In genomic region chr3:52253314-52254260, GRCh38 we compare ENCODE assay signal across 8 cellular contexts.
DNase-seq lines count a peak whose midpoint lies in the region; ATAC-seq and TF ChIP-seq lines count a peak whose summit lies in the region.

No MANE protein-coding gene starts in this region.

- H3K27ac ChIP-seq in SU-DHL-6 (ENCODE audit: low read depth, low read length): peak overlapping the region; percentile 71

- peak overlapping the region; percentile 35 for H3K4me2 ChIP-seq in SU-DHL-6 (ENCODE audit: low read depth, low read length, poor library complexity, severe bottlenecking)

- no peaks in the 10 kb centered on the region for H3K27me3 Mint-ChIP-seq in memory B cell
- no peaks in the 10 kb centered on the region for H3K27me3 Mint-ChIP-seq in stimulated activated memory B cell treated with anti-CD40 and anti-IgM and Interleukin-4, amounts not matched to agents 10 μg/mL and 1 μg/mL and 100 μg/mL, for 72 hours

- TF ChIP-seq CTCF in SU-DHL-6 (IDR thresholded peaks at IDR 0.05; ENCODE audit: insufficient read depth, low read length, poor library complexity, severe bottlenecking): no peak

- no peak overlapping the region for H3K4me3 ChIP-seq in SU-DHL-6 (ENCODE audit: insufficient read depth, low read length, poor library complexity, severe bottlenecking)

- peaks cover 3% of the 10 kb centered on the region for H3K79me2 ChIP-seq in SU-DHL-6 (ENCODE audit: insufficient read depth, low read length)

- H3K9ac ChIP-seq in SU-DHL-6 (ENCODE audit: low read length): peak overlapping the region; percentile 26; the same call in 1 of the 2 replicates

- no peak overlapping the region for H2AFZ ChIP-seq in SU-DHL-6 (ENCODE audit: low read depth, low read length, severe bottlenecking)

- ATAC-seq in GM18907 (IDR thresholded peaks at IDR 0.05; ENCODE audit: unreplicated experiment): peak; percentile 87
- ATAC-seq in HG03066 (IDR thresholded peaks at IDR 0.05; ENCODE audit: low read depth, unreplicated experiment): peak; percentile 95
- peak; percentile 98 for ATAC-seq in memory B cell (ENCODE audit: low read depth)
- ATAC-seq in stimulated activated memory B cell treated with anti-CD40 and anti-IgM and Interleukin-4, amounts not matched to agents 10 μg/mL and 1 μg/mL and 100 μg/mL, for 72 hours: peak; percentile 99

- peak overlapping the region; percentile 81 for H3K4me3 Mint-ChIP-seq in memory B cell
- peak overlapping the region; percentile 67 for H3K4me3 Mint-ChIP-seq in stimulated activated memory B cell treated with anti-CD40 and anti-IgM and Interleukin-4, amounts not matched to agents 10 μg/mL and 1 μg/mL and 100 μg/mL, for 72 hours

- H3K9me2 ChIP-seq in SU-DHL-6 (replicated peaks; ENCODE audit: insufficient read depth, low read length): no peaks in the 10 kb centered on the region

- H3K27ac Mint-ChIP-seq in memory B cell: peak overlapping the region; percentile 89
- H3K27ac Mint-ChIP-seq in stimulated activated memory B cell treated with anti-CD40 and anti-IgM and Interleukin-4, amounts not matched to agents 10 μg/mL and 1 μg/mL and 100 μg/mL, for 72 hours: peak overlapping the region; percentile 80

- no peaks in the 10 kb centered on the region for H3K9me3 Mint-ChIP-seq in memory B cell
- no peaks in the 10 kb centered on the region for H3K9me3 Mint-ChIP-seq in stimulated activated memory B cell treated with anti-CD40 and anti-IgM and Interleukin-4, amounts not matched to agents 10 μg/mL and 1 μg/mL and 100 μg/mL, for 72 hours

- H3K4me1 Mint-ChIP-seq in memory B cell: peaks cover 17% of the 10 kb centered on the region
- peaks cover 53% of the 10 kb centered on the region for H3K4me1 Mint-ChIP-seq in stimulated activated memory B cell treated with anti-CD40 and anti-IgM and Interleukin-4, amounts not matched to agents 10 μg/mL and 1 μg/mL and 100 μg/mL, for 72 hours

- peaks cover 24% of the 10 kb centered on the region for H3K36me3 Mint-ChIP-seq in memory B cell
- peaks cover 57% of the 10 kb centered on the region for H3K36me3 Mint-ChIP-seq in stimulated activated memory B cell treated with anti-CD40 and anti-IgM and Interleukin-4, amounts not matched to agents 10 μg/mL and 1 μg/mL and 100 μg/mL, for 72 hours

- H3K36me3 ChIP-seq in SU-DHL-6 (ENCODE audit: low read length): peaks cover 17% of the 10 kb centered on the region; the same call in 1 of the 2 replicates

- peaks cover 12% of the 10 kb centered on the region for H3F3A ChIP-seq in SU-DHL-6 (ENCODE audit: insufficient read depth)

- no peaks in the 10 kb centered on the region for H3K9me3 ChIP-seq in SU-DHL-6 (ENCODE audit: insufficient read depth, low read length)

- no peaks in the 10 kb centered on the region for H3K27me3 ChIP-seq in SU-DHL-6 (ENCODE audit: low read length)

- DNase-seq in activated naive CD8-positive, alpha-beta T cell treated with anti-CD3 and anti-CD28 coated beads, Interleukin-2, amount 50 U/mL, for 16 hours (ENCODE audit: low read depth, low spot score): peak; percentile 63
- DNase-seq in memory B cell (ENCODE audit: low spot score in 2 of 2) (peak; percentile 61 to 83), cortex of kidney (lab: John Stamatoyannopoulos, UW) (no peak), inferior parietal cortex (ENCODE audit: extremely low spot score) (no peak)

- no peaks in the 10 kb centered on the region for H4K20me1 ChIP-seq in SU-DHL-6 (ENCODE audit: low read depth, low read length)

Comparison
In these comparisons a context has a peak if more than half of its experiments do, and no peak if none do; other contexts are left out.
1. DNase-seq: peak in activated naive CD8-positive, alpha-beta T cell treated with anti-CD3 and anti-CD28 coated beads, Interleukin-2, amount 50 U/mL, for 16 hours (single experiment) and memory B cell (2 of 2); none in cortex of kidney (single experiment) and inferior parietal cortex (single experiment).
2. Peak in every context shown above with its lines, with median percentiles within 50 percentile points of each other: ATAC-seq.